In the genomic region with DNA sequence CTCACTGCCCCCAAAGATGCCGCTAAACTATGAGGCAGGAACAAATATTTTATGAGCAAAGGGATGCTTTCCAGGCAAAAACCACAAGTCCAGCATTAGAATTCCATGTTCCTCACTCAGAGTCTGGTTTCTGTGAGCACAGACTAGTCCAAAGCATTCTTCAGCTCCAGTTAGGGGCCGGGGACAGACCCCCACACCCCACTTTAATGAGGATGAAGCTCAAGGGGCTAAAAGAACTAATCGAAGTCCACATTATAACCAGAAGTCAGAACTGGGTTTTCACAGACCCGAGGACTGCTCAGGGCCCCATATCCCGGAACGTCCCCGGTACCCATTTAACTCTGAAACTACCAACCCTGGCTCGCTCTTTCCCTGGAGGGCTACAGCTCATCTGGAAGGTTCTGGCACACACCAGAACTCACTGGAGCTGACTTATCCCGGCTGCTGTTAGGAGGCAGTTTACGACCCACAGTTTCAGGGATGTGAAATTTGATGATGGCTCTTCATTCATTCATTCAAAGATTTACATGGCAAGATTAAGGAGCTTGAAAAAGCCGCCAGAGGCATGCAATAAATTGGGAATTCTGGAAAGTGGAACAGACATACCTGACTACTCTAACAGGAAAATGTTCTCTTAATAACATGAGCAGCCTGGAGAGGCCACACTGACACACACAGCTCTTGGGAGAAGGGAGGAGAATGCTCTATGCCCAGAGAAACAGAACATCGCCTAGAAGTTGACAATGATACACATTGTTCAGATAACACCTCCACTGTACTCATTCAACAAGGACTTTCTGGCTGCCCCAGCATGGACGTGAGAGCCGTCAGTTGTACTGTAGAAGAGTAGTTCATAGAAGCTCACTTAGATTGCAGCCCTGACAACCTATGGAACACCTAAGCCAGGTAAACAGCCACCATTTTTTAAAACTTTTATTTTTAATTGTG, we compare ENCODE assay signal across 23 cellular contexts. TPM values are rescaled to one million over a fixed set of nuclear protein-coding genes. Genes with fewer than 3 reads are reported as not detected.
"Had no signal": no experiment of that assay in that cellular context is flagged by ENCODE, and none has a peak within 500 bp of the region (broad histone marks: within the 10 kb centered on the region; RNA-seq: fewer than 3 reads in every experiment).

No MANE protein-coding gene starts in this region.

- H3K27ac Mint-ChIP-seq: activated naive CD4-positive, alpha-beta T cell treated with anti-CD3 and anti-CD28 coated beads, Interleukin-2, amount 50 U/mL, for 72 hours; neural progenitor cell; progenitor cell of endocrine pancreas had no signal

- H3K27ac ChIP-seq: adrenal gland, epithelial cell of prostate, foreskin keratinocyte, neural progenitor cell, stomach, upper lobe of left lung, WERI-Rb-1 had no signal

- H3K4me1 ChIP-seq: adrenal gland, foreskin keratinocyte, upper lobe of left lung had no signal

- H3K4me3 Mint-ChIP-seq: neural progenitor cell had no signal

- H2AFZ ChIP-seq: neural progenitor cell had no signal

- H3K36me3 ChIP-seq: adrenal gland, neural progenitor cell, stomach, upper lobe of left lung, WERI-Rb-1 had no signal

- H3K36me3 Mint-ChIP-seq: activated naive CD4-positive, alpha-beta T cell treated with anti-CD3 and anti-CD28 coated beads, Interleukin-2, amount 50 U/mL, for 72 hours had no signal

- H3K4me2 ChIP-seq: neural progenitor cell had no signal

- H3K27me3 ChIP-seq: adrenal gland, upper lobe of left lung had no signal

- H3K9me3 ChIP-seq: adrenal gland, upper lobe of left lung had no signal

- H3K9ac ChIP-seq: neural progenitor cell had no signal

- FAIRE-seq: bronchial epithelial cell, small intestine had no signal

- DNase-seq: activated CD4-positive, alpha-beta T cell treated with anti-CD3 and anti-CD28 coated beads, Interleukin-2, amount 50 U/mL, for 48 hours; activated gamma-delta T cell treated with Interleukin-2 at 50 U/mL for 16 hours; adrenal gland; dermis blood vessel endothelial cell; foreskin keratinocyte; hypothalamus; islet precursor cell; left colon; midbrain; small intestine; stimulated activated CD4-positive, alpha-beta T cell treated with anti-CD3 and anti-CD28 coated beads, Interleukin-4, amount 100 ng/mL, for 1 hour; stomach; upper lobe of left lung; WERI-Rb-1 had no signal

- H3K4me3 ChIP-seq: adrenal gland, neural progenitor cell, stomach, upper lobe of left lung had no signal

- H3K9me3 Mint-ChIP-seq: activated naive CD4-positive, alpha-beta T cell treated with anti-CD3 and anti-CD28 coated beads, Interleukin-2, amount 50 U/mL, for 72 hours had no signal

RNA-seq across cellular contexts. Expression of gene BMP7, which starts 29.2 kb away (rescaled TPM):
- total RNA-seq: activated naive CD4-positive, alpha-beta T cell treated with anti-CD3 and anti-CD28 coated beads, Interleukin-2, amount 50 U/mL, for 72 hours; bronchial epithelial cell; dermis blood vessel endothelial cell; fibroblast of lung; foreskin keratinocyte; lung microvascular endothelial cell; osteoblast; T-helper 2 cell treated with Interferon-gamma antibody and Interleukin-4, amounts not matched to agents 100 ng/mL and 5 ng/mL, for 36 hours had no signal
